In the genomic region with DNA sequence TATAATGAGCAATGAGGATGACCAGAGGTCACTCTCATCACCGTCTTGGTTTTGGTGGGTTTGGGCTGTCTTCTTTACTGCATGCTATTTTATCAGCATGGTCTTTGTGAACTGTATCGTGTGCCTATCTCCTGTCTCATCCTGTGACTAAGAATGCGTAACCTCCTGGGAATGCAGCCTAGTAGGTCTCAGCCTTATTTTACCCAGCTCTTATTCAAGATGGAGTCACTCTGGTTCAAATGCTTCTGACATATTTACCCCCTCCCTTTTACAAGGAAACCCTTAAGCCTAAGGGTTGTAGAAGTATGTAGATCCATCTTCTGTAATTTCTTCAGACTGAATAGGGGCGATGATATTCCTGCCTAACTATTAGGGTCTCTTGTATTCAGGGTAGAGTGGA, we compare ENCODE assay signal across 21 cellular contexts. TPM values are rescaled to one million over a fixed set of nuclear protein-coding genes. Genes with fewer than 3 reads are reported as not detected.
DNase-seq lines count a peak whose midpoint lies in the region; ATAC-seq and TF ChIP-seq lines count a peak whose summit lies in the region.
"Had no signal": no experiment of that assay in that cellular context is flagged by ENCODE, and none has a peak within 500 bp of the region (broad histone marks: within the 10 kb centered on the region; RNA-seq: fewer than 3 reads in every experiment).

No MANE protein-coding gene starts in this region.

- ATAC-seq in HG03280 (IDR thresholded peaks at IDR 0.05; ENCODE audit: unreplicated experiment): no peak
- ATAC-seq: Right ventricle myocardium inferior had no signal

- no peak for TF ChIP-seq CTCF in epithelial cell of esophagus (IDR thresholded peaks at IDR 0.05; ENCODE audit: insufficient read depth, low read depth, low read length, missing control alignments)

- DNase-seq in A172 (ENCODE audit: low spot score): peak; percentile 27
- DNase-seq in ELR (ENCODE audit: low read depth): peak; percentile 89
- DNase-seq in RPMI7951 (ENCODE audit: low read depth): peak; percentile 50
- DNase-seq in epithelial cell of esophagus (ENCODE audit: low read depth): peak; percentile 59
- no peak for DNase-seq in NCI-H446 treated with DMSO at 0.1 percent for 48 hours (lab: John Stamatoyannopoulos, UW)
- DNase-seq in activated CD4-positive, alpha-beta T cell treated with anti-CD3 and anti-CD28 coated beads for 48 hours: no peak
- no peak for DNase-seq in NCI-H2196 (lab: John Stamatoyannopoulos, UW; ENCODE audit: unreplicated experiment)
- DNase-seq: CD4-positive, alpha-beta memory T cell; DMS153; KBM-7; MV-4-11; NCI-H1417; NCI-H187; NCI-H2107; NCI-H2227 treated with DMSO at 0.1 percent for 48 hours; NCI-H524 treated with DMSO at 0.1 percent for 48 hours; PC-9 had no signal

- H3K4me3 ChIP-seq in epithelial cell of esophagus (ENCODE audit: low read length): no peak overlapping the region
- H3K4me3 ChIP-seq: BLaER1, HAP-1, PC-9 had no signal

RNA-seq across cellular contexts. Expression of a gene that starts 8.4 kb away (rescaled TPM):
- total RNA-seq in A172 (2014; rRNA removed; shearing (Covaris generic)): 8.8 and 11.1 TPM in 2 replicates
- total RNA-seq in RPMI7951 (2014; rRNA removed; shearing (Covaris generic)): 8.9 and 20.8 TPM in 2 replicates

RNA-seq across cellular contexts. Expression of a gene that starts 8.5 kb away (rescaled TPM):
- total RNA-seq in A172 (2014; rRNA removed; shearing (Covaris generic)): 142 and 162 TPM in 2 replicates
- 115 and 151 TPM in 2 replicates for total RNA-seq in RPMI7951 (2014; rRNA removed; shearing (Covaris generic))

RNA-seq across cellular contexts. Expression of a gene that starts 21.1 kb away (rescaled TPM):
- 5.9 and 10.1 TPM in 2 replicates for total RNA-seq in A172 (2014; rRNA removed; shearing (Covaris generic))
- total RNA-seq in RPMI7951 (2014; rRNA removed; shearing (Covaris generic)): 11.3 and 28.8 TPM in 2 replicates

RNA-seq across cellular contexts. Expression of a gene that starts 39.9 kb away (rescaled TPM):
- total RNA-seq in A172 (2014; rRNA removed; shearing (Covaris generic)): 86.1 and 89.0 TPM in 2 replicates
- 190 and 212 TPM in 2 replicates for total RNA-seq in RPMI7951 (2014; rRNA removed; shearing (Covaris generic))

Comparison
In these comparisons a context has a peak if more than half of its experiments do, and no peak if none do; other contexts are left out.
1. DNase-seq: peak in A172 (single experiment), ELR (single experiment), RPMI7951 (single experiment) and epithelial cell of esophagus (single experiment); none in NCI-H446 treated with DMSO at 0.1 percent for 48 hours (single experiment), activated CD4-positive, alpha-beta T cell treated with anti-CD3 and anti-CD28 coated beads for 48 hours (single experiment) and NCI-H2196 (single experiment).